20 cellular contexts compared by ENCODE assay signal in the genomic region with DNA sequence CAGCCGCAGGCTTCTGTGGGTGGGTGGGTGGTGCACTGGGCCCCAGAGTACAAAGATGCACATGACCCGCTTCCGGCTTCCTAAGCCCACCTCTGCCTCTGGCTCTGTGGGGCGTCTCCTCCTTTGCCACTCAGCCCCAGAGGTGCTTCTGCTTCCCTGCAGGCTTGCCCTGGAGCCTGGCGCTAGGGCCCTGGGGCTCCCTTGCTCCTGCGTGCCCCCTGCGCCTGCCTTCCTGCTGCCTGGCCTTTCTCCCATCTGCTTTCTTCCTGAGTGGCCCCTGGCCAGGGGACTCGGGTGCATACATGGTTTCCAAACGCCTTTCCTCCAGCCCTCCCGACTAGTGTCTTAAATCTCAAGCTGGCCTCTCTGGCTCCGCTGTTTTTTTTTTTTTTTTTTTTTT. TPM values are rescaled to one million over a fixed set of nuclear protein-coding genes. Genes with fewer than 3 reads are reported as not detected.
A peak's percentile ranks its signal among the peaks of the same experiment; 100 is the strongest.
DNase-seq lines count a peak whose midpoint lies in the region; ATAC-seq and TF ChIP-seq lines count a peak whose summit lies in the region.
"Had no signal": no experiment of that assay in that cellular context is flagged by ENCODE, and none has a peak within 500 bp of the region (broad histone marks: within the 10 kb centered on the region; RNA-seq: fewer than 3 reads in every experiment).

No MANE protein-coding gene starts in this region.

- intact Hi-C loops in head of caudate nucleus (cut with DNase I), result no loop called here

- peaks cover 7% of the 10 kb centered on the region for H3K27me3 Mint-ChIP-seq in CD4-positive, CD25-positive, alpha-beta regulatory T cell
- no peaks in the 10 kb centered on the region for H3K27me3 Mint-ChIP-seq in glutamatergic neuron (ENCODE audit: unreplicated experiment)

- no peak for TF ChIP-seq CTCF in thoracic aorta (IDR thresholded peaks at IDR 0.05)
- TF ChIP-seq CTCF in glutamatergic neuron (IDR thresholded peaks at IDR 0.05; ENCODE audit: partially characterized antibody, unreplicated experiment), result no peak

- no peak for ATAC-seq in CD4-positive, CD25-positive, alpha-beta regulatory T cell (ENCODE audit: low read depth in 2 of 2)
- ATAC-seq in thoracic aorta (ENCODE audit: insufficient number of reproducible peaks, low FRiP score, low read depth), result no peak
- ATAC-seq: HCT116, PC-3, SK-N-SH treated with all-trans-retinoic acid at 6 μM for 48 hours had no signal

- H3K4me3 Mint-ChIP-seq in CD4-positive, CD25-positive, alpha-beta regulatory T cell, result peak overlapping the region in 3 of 4 donors; percentile 18 to 80 (median 68)
- H3K4me3 Mint-ChIP-seq in glutamatergic neuron (ENCODE audit: unreplicated experiment), result no peak overlapping the region

- no peaks in the 10 kb centered on the region for H3K9me3 ChIP-seq in CD4-positive, CD25-positive, alpha-beta regulatory T cell (ENCODE audit: control insufficient read depth in 2 of 2, low read length in 2 of 2)
- no peaks in the 10 kb centered on the region for H3K9me3 ChIP-seq in thoracic aorta

- no peak overlapping the region for H3K27ac ChIP-seq in CD4-positive, CD25-positive, alpha-beta regulatory T cell (ENCODE audit: insufficient read depth, low read length, poor library complexity, severe bottlenecking)
- H3K27ac ChIP-seq in thoracic aorta, result no peak overlapping the region

- peaks cover 11 to 41% (median 21%) of the 10 kb centered on the region in 4 donors for H3K4me1 Mint-ChIP-seq in CD4-positive, CD25-positive, alpha-beta regulatory T cell
- H3K4me1 Mint-ChIP-seq in glutamatergic neuron (ENCODE audit: low read depth, unreplicated experiment), result no peaks in the 10 kb centered on the region

- H3K27ac Mint-ChIP-seq in CD4-positive, CD25-positive, alpha-beta regulatory T cell, result no peak overlapping the region
- H3K27ac Mint-ChIP-seq in glutamatergic neuron (ENCODE audit: unreplicated experiment), result no peak overlapping the region

- no peaks in the 10 kb centered on the region for H3K27me3 ChIP-seq in CD4-positive, CD25-positive, alpha-beta regulatory T cell (ENCODE audit: control insufficient read depth, insufficient read depth, low read length)
- no peaks in the 10 kb centered on the region for H3K27me3 ChIP-seq in thoracic aorta (replicated peaks; ENCODE audit: insufficient read depth)

- no peak overlapping the region for H3K4me3 ChIP-seq in CD4-positive, CD25-positive, alpha-beta regulatory T cell (ENCODE audit: low read depth, low read length)
- H3K4me3 ChIP-seq in thoracic aorta, result peak overlapping the region; percentile 6

- peaks cover 18% of the 10 kb centered on the region for H3K4me1 ChIP-seq in CD4-positive, CD25-positive, alpha-beta regulatory T cell (ENCODE audit: control insufficient read depth, insufficient read depth, low read length, poor library complexity, severe bottlenecking)
- H3K4me1 ChIP-seq in thoracic aorta (ENCODE audit: control insufficient read depth in 1 of 2, low read depth in 2 of 2), result peaks cover 9 to 51% of the 10 kb centered on the region in 2 donors

- no peaks in the 10 kb centered on the region for H3K36me3 ChIP-seq in CD4-positive, CD25-positive, alpha-beta regulatory T cell (ENCODE audit: control insufficient read depth, insufficient read depth, low read length)
- no peaks in the 10 kb centered on the region for H3K36me3 ChIP-seq in thoracic aorta

- DNase-seq in CD4-positive, CD25-positive, alpha-beta regulatory T cell, result no peak
- peak; percentile 1 for DNase-seq in NCI-H69 (lab: John Stamatoyannopoulos, UW)
- peak in 36 of 42 donors; percentile 11 to 70 (median 42) for DNase-seq in head of caudate nucleus
- no peak for DNase-seq in thoracic aorta (ENCODE audit: low spot score)
- DNase-seq in DMS153 treated with DMSO at 0.1 percent for 48 hours (lab: John Stamatoyannopoulos, UW; ENCODE audit: unreplicated experiment), result no peak
- DNase-seq in HuH-7.5 (ENCODE audit: low spot score), result no peak
- no peak for DNase-seq in glutamatergic neuron
- DNase-seq: AML-193, GOT3, KBM-7, MV-4-11, NCI-H1417, NCI-H187, NCI-H2107, NCI-H510A treated with DMSO at 0.1 percent for 48 hours, PC-3, RPMI8226, SHP77 treated with DMSO at 0.1 percent for 48 hours had no signal

- H3K36me3 Mint-ChIP-seq in CD4-positive, CD25-positive, alpha-beta regulatory T cell, result no peaks in the 10 kb centered on the region
- H3K36me3 Mint-ChIP-seq in glutamatergic neuron (ENCODE audit: unreplicated experiment), result no peaks in the 10 kb centered on the region

- H3K9me3 Mint-ChIP-seq in CD4-positive, CD25-positive, alpha-beta regulatory T cell, result no peaks in the 10 kb centered on the region
- peaks cover 1% of the 10 kb centered on the region for H3K9me3 Mint-ChIP-seq in glutamatergic neuron (ENCODE audit: unreplicated experiment)

RNA-seq across cellular contexts. Expression of gene WWOX, which starts 3.4 kb away (rescaled TPM):
- total RNA-seq in CD4-positive, CD25-positive, alpha-beta regulatory T cell, result 18.6 TPM
- 10 to 100 TPM; 10.3 to 13.6 (median 11.9) TPM for polyA plus RNA-seq in CD4-positive, CD25-positive, alpha-beta regulatory T cell
- 10 to 100 TPM; 33.8 to 82.5 TPM for total RNA-seq in thoracic aorta
- total RNA-seq in glutamatergic neuron (ENCODE audit: unreplicated experiment), result 10.3 TPM

Comparison
In these comparisons a context has a peak if more than half of its experiments do, and no peak if none do; other contexts are left out.
1. DNase-seq: peak in NCI-H69 (single experiment) and head of caudate nucleus (36 of 42); none in CD4-positive, CD25-positive, alpha-beta regulatory T cell (0 of 3), thoracic aorta (single experiment), DMS153 treated with DMSO at 0.1 percent for 48 hours (single experiment), HuH-7.5 (single experiment) and glutamatergic neuron (single experiment).